In the genomic region with DNA sequence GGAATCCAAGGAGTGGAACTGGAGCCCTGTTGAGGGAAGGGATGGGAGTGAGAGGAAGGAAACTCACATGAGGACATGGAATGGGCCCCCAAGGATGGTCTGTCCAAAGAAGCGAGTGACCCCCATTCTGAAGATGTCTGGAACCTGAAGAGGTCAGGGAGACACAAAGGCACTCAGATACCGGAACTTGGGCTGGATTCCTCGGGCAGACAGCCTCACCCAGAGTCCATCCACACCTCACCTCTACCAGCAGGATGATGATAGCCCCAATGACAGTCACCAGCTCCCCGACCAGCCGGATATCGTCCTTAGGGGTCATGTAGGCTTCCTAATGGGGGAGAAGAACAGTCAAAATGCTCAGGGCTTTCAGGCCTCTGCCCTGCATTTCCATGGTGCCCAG, we compare ENCODE assay signal across 29 cellular contexts. TPM values are rescaled to one million over a fixed set of nuclear protein-coding genes. Genes with fewer than 3 reads are reported as not detected.
"Had no signal": no experiment of that assay in that cellular context is flagged by ENCODE, and none has a peak within 500 bp of the region (broad histone marks: within the 10 kb centered on the region; RNA-seq: fewer than 3 reads in every experiment).

No MANE protein-coding gene starts in this region.

- H3K36me3 ChIP-seq: colonic mucosa, gastrocnemius medialis, heart right ventricle, left lung, lower lobe of right lung had no signal

- DNase-seq: colonic mucosa; cortex of kidney; effector CD8-positive, alpha-beta T cell; effector memory CD8-positive, alpha-beta T cell; endodermal cell; erythroblast; esophagus squamous epithelium; foreskin fibroblast; foreskin melanocyte; gastrocnemius medialis; glutamatergic neuron; heart right ventricle; hippocampal formation; left cardiac atrium; left ventricle myocardium superior; lower lobe of right lung; mesenchymal stem cell; midbrain; naive thymus-derived CD4-positive, alpha-beta T cell had no signal

- H3K27ac ChIP-seq: colonic mucosa, epithelial cell of prostate, esophagus squamous epithelium, gastrocnemius medialis, heart right ventricle, left lung, lower lobe of right lung had no signal

- ATAC-seq: effector memory CD8-positive, alpha-beta T cell; esophagus mucosa; gastrocnemius medialis; left cardiac atrium; left lung; left ventricle myocardium superior; lower lobe of right lung; naive thymus-derived CD4-positive, alpha-beta T cell had no signal

- H3K27me3 ChIP-seq: colonic mucosa, gastrocnemius medialis had no signal

- H3K4me3 ChIP-seq: colonic mucosa, esophagus squamous epithelium, gastrocnemius medialis, heart right ventricle, left lung, lower lobe of right lung had no signal

- H3K9me3 ChIP-seq: colonic mucosa, esophagus squamous epithelium, gastrocnemius medialis, heart right ventricle, left lung, lower lobe of right lung had no signal

- H3K4me1 ChIP-seq: colonic mucosa, esophagus squamous epithelium, gastrocnemius medialis, heart right ventricle, left lung, lower lobe of right lung had no signal

RNA-seq across cellular contexts. Expression of gene TRPV6, which starts 10.7 kb away (rescaled TPM):
- total RNA-seq: dermis microvascular lymphatic vessel endothelial cell, gastrocnemius medialis, glomerular endothelial cell, heart right ventricle, lung microvascular endothelial cell had no signal

RNA-seq across cellular contexts. Expression of gene TRPV5, which starts 58.7 kb away (rescaled TPM):
- total RNA-seq: colonic mucosa; dermis microvascular lymphatic vessel endothelial cell; esophagus mucosa; esophagus squamous epithelium; gastrocnemius medialis; glomerular endothelial cell; heart right ventricle; kidney epithelial cell; left cardiac atrium; left lung; left ventricle myocardium superior; lower leg skin; lower lobe of right lung; lung microvascular endothelial cell; mononuclear cell; mucosa of gallbladder; naive thymus-derived CD4-positive, alpha-beta T cell had no signal
